6 cellular contexts compared by ENCODE assay signal in genomic region chr7:97954039-97954438, GRCh38. TPM values are rescaled to one million over a fixed set of nuclear protein-coding genes. Genes with fewer than 3 reads are reported as not detected.
"Had no signal": no experiment of that assay in that cellular context is flagged by ENCODE, and none has a peak within 500 bp of the region (broad histone marks: within the 10 kb centered on the region; RNA-seq: fewer than 3 reads in every experiment).

No MANE protein-coding gene starts in this region.

RNA-seq across cellular contexts. Expression of gene OCM2, which starts 36.0 kb away (rescaled TPM):
- total RNA-seq: NCI-H460, PC-9, Peyer's patch, Right ventricle myocardium inferior, RPMI7951, SJCRH30 had no signal
